ENCODE assay signal across 1 cellular context in genomic region chr17:47970725-47971511, GRCh38.
TF ChIP-seq lines count a peak whose summit lies in the region.

Gene CDK5RAP3 (plus strand): TSS chr17:47971113. CDS start chr17:47971147, 34 bp downstream.

TF ChIP-seq in K562, 482 proteins besides CTCF, POLR2A, EP300 and RAD21 (continued from another document and continues in another):
- TF ChIP-seq E2F8 (IDR thresholded peaks at IDR 0.05; ENCODE audit: low read depth, partially characterized antibody) (peak; percentile 99), TFAP4 (CRISPR knock-in tag; IDR thresholded peaks at IDR 0.05; ENCODE audit: borderline replicate concordance) (peak; percentile 88), RCOR1 (IDR thresholded peaks at IDR 0.05; ENCODE audit: borderline replicate concordance in 1 of 2, low read depth in 2 of 2, low read length in 2 of 2) (peak; percentile 50 to 55; a peak in 3 of 4 replicates), ZBTB1 (CRISPR knock-in tag; IDR thresholded peaks at IDR 0.05; ENCODE audit: borderline replicate concordance, low read depth) (peak; percentile 75; the same call in 1 of the 2 replicates), ZBTB7A (IDR thresholded peaks at IDR 0.05; ENCODE audit: borderline replicate concordance, control insufficient read depth, low read depth, low read length) (peak; percentile 82), HDAC1 (IDR thresholded peaks at IDR 0.05) (peak in 1 of 2 experiments; percentile 95; a peak in 2 of 4 replicates), TBP (optimal IDR thresholded peaks at IDR 0.05; ENCODE audit: low read depth, low read length) (peak; percentile 67), CBFB (CRISPR knock-in tag; IDR thresholded peaks at IDR 0.05) (peak; percentile 83; the same call in 1 of the 2 replicates), HOXB6 (CRISPR knock-in tag; IDR thresholded peaks at IDR 0.05; ENCODE audit: borderline replicate concordance) (no peak), ZFX (CRISPR knock-in tag; IDR thresholded peaks at IDR 0.05) (peak; percentile 63), ETV1 (tag; conservative IDR thresholded peaks at IDR 0.05; ENCODE audit: low read depth) (peak; percentile 76), YBX1 (IDR thresholded peaks at IDR 0.05) (no peak), HBP1 (CRISPR knock-in tag; IDR thresholded peaks at IDR 0.05) (peak; percentile 50; the same call in 1 of the 2 replicates), BCOR (IDR thresholded peaks at IDR 0.05) (no peak), NR2C1 (IDR thresholded peaks at IDR 0.05) (no peak), NR2C1 (tag; IDR thresholded peaks at IDR 0.05) (0 out of 2 replicates have a peak, but pooled peaks have one; percentile 48), POLR2B (IDR thresholded peaks at IDR 0.05; ENCODE audit: low read depth, partially characterized antibody) (peak; percentile 87), FOXO4 (CRISPR knock-in tag; IDR thresholded peaks at IDR 0.05) (no peak), AFF4 (CRISPR knock-in tag; IDR thresholded peaks at IDR 0.05) (peak; percentile 4; the same call in 1 of the 2 replicates), ZNF407 (IDR thresholded peaks at IDR 0.05; ENCODE audit: low read depth) (peak; percentile 79; the same call in 1 of the 2 replicates), KLF16 (IDR thresholded peaks at IDR 0.05) (0 out of 2 replicates have a peak, but pooled peaks have one; percentile 12), HNRNPLL (IDR thresholded peaks at IDR 0.05; ENCODE audit: low read depth, low read length, poor library complexity, severe bottlenecking) (peak; percentile 47), CREB3 (tag; conservative IDR thresholded peaks at IDR 0.05; ENCODE audit: low read depth) (0 out of 2 replicates have a peak, but pooled peaks have one; percentile 69), ZNF3 (CRISPR knock-in tag; IDR thresholded peaks at IDR 0.05) (no peak), ELF2 (CRISPR knock-in tag; IDR thresholded peaks at IDR 0.05) (peak; percentile 91), KDM2B (CRISPR knock-in tag; IDR thresholded peaks at IDR 0.05) (no peak), NKRF (IDR thresholded peaks at IDR 0.05; ENCODE audit: borderline replicate concordance) (peak; percentile 96), FOXM1 (IDR thresholded peaks at IDR 0.05; ENCODE audit: low read depth) (no peak), FOXM1 (CRISPR knock-in tag; IDR thresholded peaks at IDR 0.05; ENCODE audit: low read depth) (0 out of 2 replicates have a peak, but pooled peaks have one; percentile 18), ZNF586 (CRISPR knock-in tag; conservative IDR thresholded peaks at IDR 0.05) (no peak), GABPA (tag; conservative IDR thresholded peaks at IDR 0.05; ENCODE audit: low read depth) (peak; percentile 81), KDM5B (IDR thresholded peaks at IDR 0.05; ENCODE audit: insufficient replicate concordance, low read depth, low read length) (peak; percentile 91), POLR2G (IDR thresholded peaks at IDR 0.05; ENCODE audit: low read depth, low read length) (peak; percentile 97), RAD51 (IDR thresholded peaks at IDR 0.05; ENCODE audit: borderline replicate concordance, low read depth) (peak; percentile 26; the same call in 1 of the 2 replicates)
